ENCODE assay signal across 13 cellular contexts in genomic region chr20:36542516-36543186, GRCh38. TPM values are rescaled to one million over a fixed set of nuclear protein-coding genes. Genes with fewer than 3 reads are reported as not detected.
DNase-seq lines count a peak whose midpoint lies in the region; ATAC-seq and TF ChIP-seq lines count a peak whose summit lies in the region.
"Had no signal": no experiment of that assay in that cellular context is flagged by ENCODE, and none has a peak within 500 bp of the region (broad histone marks: within the 10 kb centered on the region; RNA-seq: fewer than 3 reads in every experiment).

No MANE protein-coding gene starts in this region.

- H2BK120ac ChIP-seq in H9 (ENCODE audit: low read depth, low read length, poor library complexity, severe bottlenecking): no peak overlapping the region

- H3K9ac ChIP-seq in H9 (ENCODE audit: extremely low read depth, insufficient read length, low read length): no peak overlapping the region

- H4K8ac ChIP-seq in H9 (replicated peaks; ENCODE audit: insufficient read length, low read depth, low read length): no peak overlapping the region

- peaks cover 0 to 12% of the 10 kb centered on the region in 2 donors for H3K36me3 ChIP-seq in lung (ENCODE audit: control insufficient read depth in 2 of 2, insufficient read depth in 2 of 2, low read length in 2 of 2)
- H3K36me3 ChIP-seq in stomach: peaks cover 0 to 30% (median 13%) of the 10 kb centered on the region in 4 donors

- no peak overlapping the region for H2BK5ac ChIP-seq in H9 (ENCODE audit: insufficient read length, low read length)

- no peaks in the 10 kb centered on the region for H3K79me1 ChIP-seq in H9 (ENCODE audit: insufficient read depth, low read depth, low read length, poor library complexity, severe bottlenecking)

- H3K4me3 Mint-ChIP-seq in H9 (peak overlapping the region; percentile 74 to 75), chondrocyte (ENCODE audit: unreplicated experiment) (peak overlapping the region; percentile 89)

- ATAC-seq in lung (ENCODE audit: insufficient read depth, low FRiP score) (no peak), GM19023 (IDR thresholded peaks at IDR 0.05; ENCODE audit: unreplicated experiment) (no peak)

- H3K23me2 ChIP-seq in H9 (ENCODE audit: insufficient read length, low read depth, low read length, poor library complexity, severe bottlenecking): no peaks in the 10 kb centered on the region

- peak overlapping the region; percentile 72 for H3K4me3 ChIP-seq in lung
- peak overlapping the region; percentile 62 to 77 (median 72) for H3K4me3 ChIP-seq in stomach

- H3K14ac ChIP-seq in H9 (ENCODE audit: insufficient read depth, low read length): no peak overlapping the region; the same call in 1 of the 2 replicates

- no peaks in the 10 kb centered on the region for H3K9me3 Mint-ChIP-seq in H9
- H3K9me3 Mint-ChIP-seq in chondrocyte (ENCODE audit: low read depth): no peaks in the 10 kb centered on the region

- no peak overlapping the region for H2BK12ac ChIP-seq in H9 (ENCODE audit: insufficient read length, low read depth, low read length)

- H4K20me1 ChIP-seq in H9 (ENCODE audit: control insufficient read depth, insufficient read depth, insufficient read length): peaks cover 3% of the 10 kb centered on the region

- H3K36me3 Mint-ChIP-seq in H9 (ENCODE audit: insufficient read depth in 1 of 3, low read depth in 3 of 3) (peaks cover 9 to 25% (median 12%) of the 10 kb centered on the region in 3 experiments; a peak in 6 of 7 replicates), chondrocyte (ENCODE audit: low read depth) (peaks cover 15% of the 10 kb centered on the region)

- no peak overlapping the region for H3K56ac ChIP-seq in H9 (ENCODE audit: insufficient read length, low read depth, low read length)

- H3K27ac ChIP-seq in H9 (ENCODE audit: insufficient read length, low read depth, low read length) (no peak overlapping the region), lung (ENCODE audit: low read depth in 1 of 2, low read length in 1 of 2) (peak overlapping the region; percentile 92 to 97), stomach (peak overlapping the region in 4 of 5 donors; percentile 90 to 93 (median 92))

- H3K4ac ChIP-seq in H9 (ENCODE audit: low read depth, low read length): no peak overlapping the region

- no peaks in the 10 kb centered on the region for H3K9me3 ChIP-seq in H9 (ENCODE audit: control insufficient read depth, low read depth, low read length)
- no peaks in the 10 kb centered on the region for H3K9me3 ChIP-seq in lung (ENCODE audit: control insufficient read depth in 2 of 2, insufficient read depth in 1 of 2, low read length in 1 of 2)
- no peaks in the 10 kb centered on the region for H3K9me3 ChIP-seq in stomach

- no peak overlapping the region for H4K91ac ChIP-seq in H9 (ENCODE audit: insufficient read length, low read depth, low read length)

- TF ChIP-seq EP300 in stomach (IDR thresholded peaks at IDR 0.05): no peak

- peak overlapping the region; percentile 23 for H3K4me2 ChIP-seq in H9 (ENCODE audit: insufficient read depth, insufficient read length, low read length)

- H3K4me1 Mint-ChIP-seq in H9 (peaks cover 35 to 39% of the 10 kb centered on the region in 2 experiments), chondrocyte (ENCODE audit: low read depth) (peaks cover 74% of the 10 kb centered on the region)

- intact Hi-C loops in stomach (cut with DNase I; ENCODE audit: low total_unique reads): no loop called here

- H4K5ac ChIP-seq in H9 (ENCODE audit: insufficient read length, low read depth, low read length): no peak overlapping the region

- H3K4me1 ChIP-seq in H9 (ENCODE audit: insufficient read depth, low read length) (no peaks in the 10 kb centered on the region; the same call in 1 of the 2 replicates), lung (ENCODE audit: control insufficient read depth in 2 of 2, insufficient read depth in 2 of 2, low read length in 2 of 2) (peaks cover 0 to 25% of the 10 kb centered on the region in 2 donors), stomach (peaks cover 5 to 73% (median 46%) of the 10 kb centered on the region in 4 donors)

- DNase-seq in H9 (no peak), chondrocyte (ENCODE audit: low spot score) (peak; percentile 54), lung (ENCODE audit: low spot score) (no peak), stomach (no peak), NOMO-1 treated with DMSO at 0.1 percent for 48 hours (lab: John Stamatoyannopoulos, UW; ENCODE audit: unreplicated experiment) (no peak), cerebellar nuclear complex (lab: John Stamatoyannopoulos, UW) (no peak), T-helper 9 cell (no peak)
- DNase-seq: activated CD4-positive, alpha-beta T cell treated with anti-CD3 and anti-CD28 coated beads for 48 hours; activated naive CD4-positive, alpha-beta T cell treated with anti-CD3 and anti-CD28 coated beads, Interleukin-2, amount 50 U/mL, for 16 hours; DMS 273 treated with DMSO at 0.1 percent for 48 hours; NCI-H187 had no signal

- no peak overlapping the region for H2AFZ ChIP-seq in H9 (ENCODE audit: low read length)

- no peak for TF ChIP-seq POLR2A in stomach (IDR thresholded peaks at IDR 0.05)

- no CpG with 5 or more reads among the region's 10 CpGs for WGBS in H9 (ENCODE audit: extremely low coverage, insufficient read length, low lambda C conversion rate)
- WGBS in lung, 2 donors: 75 to 77% methylated on average over 10 of the region's 10 CpGs
- WGBS in stomach, 5 donors: 70 to 94% (median 84%) methylated on average over 6 to 10 of the region's 10 CpGs

- H3K18ac ChIP-seq in H9 (ENCODE audit: insufficient read length, low read depth, low read length): no peak overlapping the region

- no peak for TF ChIP-seq CTCF in H9 (conservative IDR thresholded peaks at IDR 0.05)
- TF ChIP-seq CTCF in chondrocyte (IDR thresholded peaks at IDR 0.05): no peak
- no peak for TF ChIP-seq CTCF in lung (IDR thresholded peaks at IDR 0.05; ENCODE audit: control extremely low read depth, extremely low read depth)
- TF ChIP-seq CTCF in stomach (IDR thresholded peaks at IDR 0.05): no peak

- no peaks in the 10 kb centered on the region for H3K27me3 ChIP-seq in H9 (ENCODE audit: insufficient read depth, low read length)
- no peaks in the 10 kb centered on the region for H3K27me3 ChIP-seq in lung (ENCODE audit: control insufficient read depth, insufficient read depth)
- no peaks in the 10 kb centered on the region for H3K27me3 ChIP-seq in stomach

- H2AK5ac ChIP-seq in H9 (ENCODE audit: insufficient read length, low read length): no peak overlapping the region

- no peak overlapping the region for H3T11ph ChIP-seq in H9 (ENCODE audit: low read length)

- H3K79me2 ChIP-seq in H9 (ENCODE audit: insufficient read depth, low read length): no peaks in the 10 kb centered on the region; the same call in 1 of the 2 replicates

- H2BK20ac ChIP-seq in H9 (ENCODE audit: low read depth, low read length, poor library complexity, severe bottlenecking): no peak overlapping the region

- no peak overlapping the region for H2BK15ac ChIP-seq in H9 (ENCODE audit: low read depth, low read length)

- H3K23ac ChIP-seq in H9 (ENCODE audit: insufficient read length, low read depth, low read length): no peak overlapping the region

- H3K27ac Mint-ChIP-seq in H9 (peak overlapping the region in 1 of 3 experiments; percentile 77; a peak in 2 of 7 replicates), chondrocyte (ENCODE audit: unreplicated experiment) (peak overlapping the region; percentile 93)

- H3K27me3 Mint-ChIP-seq in H9 (ENCODE audit: low read depth) (no peaks in the 10 kb centered on the region), chondrocyte (ENCODE audit: low read depth) (no peaks in the 10 kb centered on the region)

RNA-seq across cellular contexts. Expression of gene MYL9, which starts 1.3 kb away (rescaled TPM):
- total RNA-seq in H9 (2021) (217 and 218 TPM in 2 replicates), chondrocyte (237 to 1,930 TPM (median 1,885 TPM) in 3 replicates), lung (100 to 1,000 TPM in 1 of 2 donors, 10 to 100 TPM in 1; 40.8 to 239 TPM), stomach (100 to 1,000 TPM in 4 of 5 donors, 10 to 100 TPM in 1; 33.0 to 738 (median 258) TPM)
- polyA plus RNA-seq in lung (100 to 1,000 TPM in 1 of 2 donors, 10 to 100 TPM in 1; 68.4 to 243 TPM), stomach (100 to 1,000 TPM; 101 to 941 (median 189) TPM)
- polyA plus RNA-seq: neural cell had no signal

RNA-seq across cellular contexts. Expression of gene TGIF2, which starts 30.7 kb away (rescaled TPM):
- total RNA-seq in H9 (2021) (81.7 and 94.6 TPM in 2 replicates), chondrocyte (15.8 to 24.2 TPM (median 18.8 TPM) in 3 replicates), lung (10 to 100 TPM; 12.0 to 32.8 TPM), stomach (10 to 100 TPM in 4 of 5 donors, not detected in 1; 14.9 to 24.6 (median 18.7) TPM)
- polyA plus RNA-seq in lung (10 to 100 TPM in 1 of 2 donors, 1 to 10 TPM in 1; 4.2 to 10.1 TPM), stomach (1 to 10 TPM; 4.6 to 5.2 (median 4.8) TPM)
